ENCODE assay signal across 18 cellular contexts in the genomic region with DNA sequence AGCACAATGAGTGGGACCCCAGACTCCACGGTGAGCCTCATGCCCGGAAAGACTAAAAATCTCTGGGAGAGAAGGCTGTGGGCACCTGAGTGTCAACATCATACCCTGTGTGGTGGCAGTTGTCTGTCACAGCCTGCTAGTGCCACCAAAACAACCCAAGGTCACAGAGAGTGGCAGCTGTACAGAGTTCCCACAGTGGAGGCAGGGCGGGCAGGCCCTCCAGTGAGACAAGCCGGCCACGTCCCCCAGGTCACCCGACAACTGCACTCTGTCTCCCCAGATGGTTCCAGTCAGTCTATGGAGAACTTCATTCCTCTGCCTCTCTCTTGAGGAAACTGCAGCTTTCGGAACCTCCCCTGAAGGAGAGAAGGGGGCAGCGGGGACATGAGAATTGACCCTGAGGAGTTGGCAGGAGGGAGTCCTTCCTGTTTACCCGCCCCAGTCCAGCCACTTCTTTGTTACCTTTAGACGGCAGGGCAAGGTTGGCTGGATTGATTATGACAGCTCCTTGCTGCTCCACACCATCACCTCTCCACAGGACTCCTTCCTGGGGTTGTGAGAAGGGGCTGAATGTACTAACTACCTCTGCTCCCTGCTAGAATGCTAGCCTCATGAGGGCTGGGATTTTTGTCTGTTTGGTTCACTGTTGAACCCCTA. TPM values are rescaled to one million over a fixed set of nuclear protein-coding genes. Genes with fewer than 3 reads are reported as not detected.
DNase-seq lines count a peak whose midpoint lies in the region; ATAC-seq, FAIRE-seq and TF ChIP-seq lines count a peak whose summit lies in the region.
"Had no signal": no experiment of that assay in that cellular context is flagged by ENCODE, and none has a peak within 500 bp of the region (broad histone marks: within the 10 kb centered on the region; RNA-seq: fewer than 3 reads in every experiment).

No MANE protein-coding gene starts in this region.

- TF ChIP-seq RAD21 in HepG2 (CRISPR knock-in tag; IDR thresholded peaks at IDR 0.05) = no peak

- TF ChIP-seq POLR2A in body of pancreas (IDR thresholded peaks at IDR 0.05) = no peak
- no peak for TF ChIP-seq POLR2A in HepG2 (IDR thresholded peaks at IDR 0.05; ENCODE audit: insufficient read depth in 1 of 2, low read depth in 2 of 2, low read length in 2 of 2)

- H3K27ac ChIP-seq in body of pancreas (peak overlapping the region in 3 of 4 donors; percentile 38 to 57 (median 48)), HepG2 (ENCODE audit: extremely low read length, insufficient read depth, low read length) (no peak overlapping the region)
- H3K27ac ChIP-seq: BLaER1 had no signal

- intact Hi-C loops in body of pancreas (cut with DNase I) = no loop called here
- intact Hi-C loops in HepG2 (cut with micrococcal nuclease; ENCODE audit: unreplicated experiment) = no loop called here

- H3K27me3 ChIP-seq in body of pancreas (no peaks in the 10 kb centered on the region), HepG2 (ENCODE audit: control insufficient read depth in 1 of 2, insufficient read depth in 2 of 2, low read length in 2 of 2) (0 out of 5 replicates have a peak, but pooled peaks cover 0 to 1% of the 10 kb centered on the region in 2 experiments)
- H3K27me3 ChIP-seq: BLaER1 had no signal

- in situ Hi-C loops in HepG2 (cut with HindIII; ENCODE audit: extremely low pct_ligation_motif_present, low pct_unique_long_range_greater_than_20kb) = no loop called here

- no peak overlapping the region for H2AFZ ChIP-seq in HepG2 (ENCODE audit: low read length)

- DNase-seq in ELF-1 (ENCODE audit: low read depth, low spot score) = peak; percentile 50
- peak; percentile 44 to 76 (median 53) for DNase-seq in body of pancreas
- no peak for DNase-seq in HepG2 (ENCODE audit: low spot score)
- no peak for DNase-seq in NCI-H526 (lab: John Stamatoyannopoulos, UW)
- no peak for DNase-seq in occipital lobe (lab: John Stamatoyannopoulos, UW)
- no peak for DNase-seq in GM19240 (ENCODE audit: insufficient read length, low spot score)
- DNase-seq: 8988T; CD4-positive, alpha-beta memory T cell; DMS153; DMS79; GF-D8; H9; KG1 had no signal

- H3K4me2 ChIP-seq in HepG2 (ENCODE audit: low read depth, low read length) = peak overlapping the region; percentile 19; the same call in 1 of the 2 replicates
- H3K4me2 ChIP-seq: BLaER1 had no signal

- H3K9ac ChIP-seq in HepG2 (ENCODE audit: insufficient read depth, low read depth, low read length) = no peak overlapping the region
- H3K9ac ChIP-seq: BLaER1 had no signal

- no peaks in the 10 kb centered on the region for H3K36me3 ChIP-seq in body of pancreas (replicated peaks in 1 of 2; ENCODE audit: insufficient read depth in 1 of 2, low read depth in 2 of 2)
- H3K36me3 ChIP-seq in HepG2 (replicated peaks in 1 of 2; ENCODE audit: control insufficient read depth in 1 of 2, insufficient read depth in 2 of 2, low read length in 2 of 2) = no peaks in the 10 kb centered on the region
- H3K36me3 ChIP-seq: BLaER1 had no signal

- TF ChIP-seq EP300 in HepG2 (IDR thresholded peaks at IDR 0.05; ENCODE audit: low read depth in 2 of 2, low read length in 2 of 2) (no peak), HepG2 (CRISPR knock-in tag; IDR thresholded peaks at IDR 0.05; ENCODE audit: borderline replicate concordance) (no peak)

- H3K4me3 ChIP-seq in body of pancreas (no peak overlapping the region), HepG2 (replicated peaks in 1 of 3; ENCODE audit: insufficient read depth in 1 of 3, low read depth in 2 of 3, low read length in 3 of 3) (no peak overlapping the region)
- H3K4me3 ChIP-seq: BLaER1 had no signal

- BruUV-seq in HepG2 (replicated peaks; lab: Mats Ljungman, UMichigan) = no TSS peak

- ATAC-seq in body of pancreas (peak; percentile 79), HepG2 (peak; percentile 51; the same call in 2 of the 3 replicates)

- no peaks in the 10 kb centered on the region for H3K79me2 ChIP-seq in HepG2 (ENCODE audit: insufficient read depth, low read length)

- POLR2A ChIA-PET in HepG2 (lab: Yijun Ruan, JAX) = no interaction called here

- H3K9me3 ChIP-seq in body of pancreas = no peaks in the 10 kb centered on the region
- H3K9me3 ChIP-seq in HepG2 (ENCODE audit: low read length) = peaks cover 13% of the 10 kb centered on the region

- H4K20me1 ChIP-seq in HepG2 (ENCODE audit: insufficient read depth, low read length) = no peaks in the 10 kb centered on the region
- H4K20me1 ChIP-seq: BLaER1 had no signal

- no peak for TF ChIP-seq CTCF in body of pancreas (IDR thresholded peaks at IDR 0.05)
- no peak for TF ChIP-seq CTCF in HepG2 (CRISPR knock-in tag; IDR thresholded peaks at IDR 0.05)

- 28 to 36% methylated on average over 5 to 10 of the region's 10 CpGs for WGBS in body of pancreas, 2 donors
- 51% methylated on average over 6 of the region's 10 CpGs for WGBS in HepG2 (ENCODE audit: low lambda C conversion rate)

- peaks cover 17% of the 10 kb centered on the region for H3K4me1 ChIP-seq in body of pancreas
- peaks cover 55% of the 10 kb centered on the region for H3K4me1 ChIP-seq in HepG2 (ENCODE audit: insufficient read depth, low read length)

- CTCF ChIA-PET in HepG2 (lab: Yijun Ruan, JAX; ENCODE audit: low intra/inter-chr PET ratio, low total read pairs) = no interaction called here

- no peak for FAIRE-seq in HepG2 (lab: Jason Lieb, UNC)

RNA-seq across cellular contexts. Expression of a gene that starts 11.3 kb away (rescaled TPM):
- total RNA-seq in body of pancreas = not detected
- total RNA-seq in HepG2 (2016; rRNA removed; fragmentation: Illumina TruSeq; extraction: Trizol) = not detected in 2 replicates
- not detected in 2 replicates for total RNA-seq in HepG2 (2016; cell fraction: cytosol; rRNA removed; fragmentation: Illumina TruSeq; extraction: Trizol; ENCODE audit: low read depth)
- not detected in 2 replicates for total RNA-seq in HepG2 (2016; cell fraction: insoluble cytoplasmic fraction; rRNA removed; fragmentation: Illumina TruSeq; extraction: Trizol)
- total RNA-seq in HepG2 (2016; cell fraction: membrane; rRNA removed; fragmentation: Illumina TruSeq; extraction: Trizol) = not detected in 2 replicates
- total RNA-seq in HepG2 (2016; cell fraction: nucleus; rRNA removed; fragmentation: Illumina TruSeq; extraction: Trizol) = not detected in 2 replicates
- polyA plus RNA-seq in HepG2 (2011; rRNA removed) = not detected in 2 replicates
- polyA plus RNA-seq in HepG2 (2011; cell fraction: cytosol; rRNA removed) = not detected in 2 replicates
- not detected in 2 replicates for polyA plus RNA-seq in HepG2 (2011; cell fraction: nucleus; rRNA removed)
- not detected in 2 replicates for polyA plus RNA-seq in HepG2 (2012)
- polyA plus RNA-seq in HepG2 (2016; cell fraction: cytosol; fragmentation: Illumina TruSeq; extraction: Trizol; ENCODE audit: low read depth) = not detected in 2 replicates
- polyA plus RNA-seq in HepG2 (2016; cell fraction: insoluble cytoplasmic fraction; fragmentation: Illumina TruSeq; extraction: Trizol; ENCODE audit: low read depth) = not detected in 2 replicates
- not detected in 2 replicates for polyA plus RNA-seq in HepG2 (2016; cell fraction: membrane; fragmentation: Illumina TruSeq; extraction: Trizol; ENCODE audit: low read depth)
- polyA plus RNA-seq in HepG2 (2016; cell fraction: nucleus; fragmentation: Illumina TruSeq; extraction: Trizol; ENCODE audit: insufficient read depth, low read depth) = not detected in 2 replicates
- not detected in 2 replicates for polyA minus RNA-seq in HepG2 (2011; rRNA and poly(A)+ RNA removed; ENCODE audit: low replicate concordance)
- polyA minus RNA-seq in HepG2 (2011; cell fraction: cytosol; rRNA and poly(A)+ RNA removed) = not detected in 2 replicates
- not detected in 2 replicates for polyA minus RNA-seq in HepG2 (2011; cell fraction: nucleus; rRNA and poly(A)+ RNA removed)
- not detected for total RNA-seq in occipital lobe
- total RNA-seq: A673; CD4-positive, alpha-beta memory T cell; Daoy; H9 had no signal
- polyA plus RNA-seq: AG04450; CD14-positive monocyte; CD4-positive, alpha-beta memory T cell had no signal

RNA-seq across cellular contexts. Expression of a gene that starts 18.7 kb away (rescaled TPM):
- total RNA-seq in body of pancreas (1 to 10 TPM in 1 of 2 donors, not detected in 1; 3.3 TPM), HepG2 (2016; rRNA removed; fragmentation: Illumina TruSeq; extraction: Trizol) (0.13 TPM in 2 replicates), occipital lobe (not detected)
- total RNA-seq in HepG2 (2016; cell fraction: cytosol; rRNA removed; fragmentation: Illumina TruSeq; extraction: Trizol; ENCODE audit: low read depth) = not detected in 2 replicates
- 0.07 and 0.09 TPM in 2 replicates for total RNA-seq in HepG2 (2016; cell fraction: insoluble cytoplasmic fraction; rRNA removed; fragmentation: Illumina TruSeq; extraction: Trizol)
- total RNA-seq in HepG2 (2016; cell fraction: membrane; rRNA removed; fragmentation: Illumina TruSeq; extraction: Trizol) = not detected in 2 replicates
- 0.13 and 0.50 TPM in 2 replicates for total RNA-seq in HepG2 (2016; cell fraction: nucleus; rRNA removed; fragmentation: Illumina TruSeq; extraction: Trizol)
- polyA plus RNA-seq in HepG2 (2011; rRNA removed) = 0.12 and 0.14 TPM in 2 replicates
- 0.10 and 0.11 TPM in 2 replicates for polyA plus RNA-seq in HepG2 (2011; cell fraction: cytosol; rRNA removed)
- polyA plus RNA-seq in HepG2 (2011; cell fraction: nucleus; rRNA removed) = 0.71 and 0.73 TPM in 2 replicates
- 0.27 and 0.30 TPM in 2 replicates for polyA plus RNA-seq in HepG2 (2012)
- polyA plus RNA-seq in HepG2 (2016; cell fraction: cytosol; fragmentation: Illumina TruSeq; extraction: Trizol; ENCODE audit: low read depth) = not detected in 2 replicates
- polyA plus RNA-seq in HepG2 (2016; cell fraction: insoluble cytoplasmic fraction; fragmentation: Illumina TruSeq; extraction: Trizol; ENCODE audit: low read depth) = not detected in 2 replicates
- not detected in 2 replicates for polyA plus RNA-seq in HepG2 (2016; cell fraction: membrane; fragmentation: Illumina TruSeq; extraction: Trizol; ENCODE audit: low read depth)
- polyA plus RNA-seq in HepG2 (2016; cell fraction: nucleus; fragmentation: Illumina TruSeq; extraction: Trizol; ENCODE audit: insufficient read depth, low read depth) = 0.17 and 0.49 TPM in 2 replicates
- polyA minus RNA-seq in HepG2 (2011; rRNA and poly(A)+ RNA removed; ENCODE audit: low replicate concordance) = not detected in 2 replicates
- polyA minus RNA-seq in HepG2 (2011; cell fraction: cytosol; rRNA and poly(A)+ RNA removed) = 0.26 TPM in 1 of 2 replicates, not detected in the other
- polyA minus RNA-seq in HepG2 (2011; cell fraction: nucleus; rRNA and poly(A)+ RNA removed) = 0.26 and 0.75 TPM in 2 replicates
- total RNA-seq: CD4-positive, alpha-beta memory T cell; Daoy; H9 had no signal
- polyA plus RNA-seq: AG04450; CD4-positive, alpha-beta memory T cell had no signal

RNA-seq across cellular contexts. Expression of a gene that starts 33.7 kb away (rescaled TPM):
- total RNA-seq in body of pancreas = 1 to 10 TPM; 2.3 to 7.6 TPM
- 0.13 TPM in 1 of 2 replicates, not detected in the other for total RNA-seq in HepG2 (2016; rRNA removed; fragmentation: Illumina TruSeq; extraction: Trizol)
- not detected in 2 replicates for total RNA-seq in HepG2 (2016; cell fraction: cytosol; rRNA removed; fragmentation: Illumina TruSeq; extraction: Trizol; ENCODE audit: low read depth)
- total RNA-seq in HepG2 (2016; cell fraction: insoluble cytoplasmic fraction; rRNA removed; fragmentation: Illumina TruSeq; extraction: Trizol) = 0.12 and 0.15 TPM in 2 replicates
- 0.09 and 0.21 TPM in 2 replicates for total RNA-seq in HepG2 (2016; cell fraction: membrane; rRNA removed; fragmentation: Illumina TruSeq; extraction: Trizol)
- 0.34 TPM in 1 of 2 replicates, not detected in the other for total RNA-seq in HepG2 (2016; cell fraction: nucleus; rRNA removed; fragmentation: Illumina TruSeq; extraction: Trizol)
- 0.05 and 0.07 TPM in 2 replicates for polyA plus RNA-seq in HepG2 (2011; rRNA removed)
- polyA plus RNA-seq in HepG2 (2011; cell fraction: cytosol; rRNA removed) = 0.05 and 0.13 TPM in 2 replicates
- polyA plus RNA-seq in HepG2 (2011; cell fraction: nucleus; rRNA removed) = 0.05 and 0.19 TPM in 2 replicates
- polyA plus RNA-seq in HepG2 (2012) = 0.05 and 0.07 TPM in 2 replicates
- 0.03 TPM in 1 of 2 replicates, not detected in the other for polyA plus RNA-seq in HepG2 (2016; cell fraction: cytosol; fragmentation: Illumina TruSeq; extraction: Trizol; ENCODE audit: low read depth)
- polyA plus RNA-seq in HepG2 (2016; cell fraction: insoluble cytoplasmic fraction; fragmentation: Illumina TruSeq; extraction: Trizol; ENCODE audit: low read depth) = 0.19 and 0.32 TPM in 2 replicates
- polyA plus RNA-seq in HepG2 (2016; cell fraction: membrane; fragmentation: Illumina TruSeq; extraction: Trizol; ENCODE audit: low read depth) = 0.19 and 0.45 TPM in 2 replicates
- 0.23 TPM in 1 of 2 replicates, not detected in the other for polyA plus RNA-seq in HepG2 (2016; cell fraction: nucleus; fragmentation: Illumina TruSeq; extraction: Trizol; ENCODE audit: insufficient read depth, low read depth)
- 1.0 TPM in 1 of 2 replicates, not detected in the other for polyA minus RNA-seq in HepG2 (2011; rRNA and poly(A)+ RNA removed; ENCODE audit: low replicate concordance)
- polyA minus RNA-seq in HepG2 (2011; cell fraction: cytosol; rRNA and poly(A)+ RNA removed) = not detected in 2 replicates
- not detected in 2 replicates for polyA minus RNA-seq in HepG2 (2011; cell fraction: nucleus; rRNA and poly(A)+ RNA removed)
- 435 TPM for total RNA-seq in occipital lobe

RNA-seq across cellular contexts. Expression of a gene that starts 33.9 kb away (rescaled TPM):
- total RNA-seq in body of pancreas (not detected), HepG2 (2016; rRNA removed; fragmentation: Illumina TruSeq; extraction: Trizol) (0.09 and 0.27 TPM in 2 replicates), occipital lobe (not detected)
- total RNA-seq in HepG2 (2016; cell fraction: cytosol; rRNA removed; fragmentation: Illumina TruSeq; extraction: Trizol; ENCODE audit: low read depth) = not detected in 2 replicates
- 0.17 TPM in 1 of 2 replicates, not detected in the other for total RNA-seq in HepG2 (2016; cell fraction: insoluble cytoplasmic fraction; rRNA removed; fragmentation: Illumina TruSeq; extraction: Trizol)
- not detected in 2 replicates for total RNA-seq in HepG2 (2016; cell fraction: membrane; rRNA removed; fragmentation: Illumina TruSeq; extraction: Trizol)
- total RNA-seq in HepG2 (2016; cell fraction: nucleus; rRNA removed; fragmentation: Illumina TruSeq; extraction: Trizol) = 0.19 TPM in 2 replicates
- 0.13 and 0.15 TPM in 2 replicates for polyA plus RNA-seq in HepG2 (2011; rRNA removed)
- 0.07 and 0.12 TPM in 2 replicates for polyA plus RNA-seq in HepG2 (2011; cell fraction: cytosol; rRNA removed)
- 0.21 TPM in 2 replicates for polyA plus RNA-seq in HepG2 (2011; cell fraction: nucleus; rRNA removed)
- polyA plus RNA-seq in HepG2 (2012) = 0.16 and 0.19 TPM in 2 replicates
- polyA plus RNA-seq in HepG2 (2016; cell fraction: cytosol; fragmentation: Illumina TruSeq; extraction: Trizol; ENCODE audit: low read depth) = not detected in 2 replicates
- 0.12 and 0.16 TPM in 2 replicates for polyA plus RNA-seq in HepG2 (2016; cell fraction: insoluble cytoplasmic fraction; fragmentation: Illumina TruSeq; extraction: Trizol; ENCODE audit: low read depth)
- 0.16 TPM in 1 of 2 replicates, not detected in the other for polyA plus RNA-seq in HepG2 (2016; cell fraction: membrane; fragmentation: Illumina TruSeq; extraction: Trizol; ENCODE audit: low read depth)
- 0.33 and 0.40 TPM in 2 replicates for polyA plus RNA-seq in HepG2 (2016; cell fraction: nucleus; fragmentation: Illumina TruSeq; extraction: Trizol; ENCODE audit: insufficient read depth, low read depth)
- polyA minus RNA-seq in HepG2 (2011; rRNA and poly(A)+ RNA removed; ENCODE audit: low replicate concordance) = 0.10 TPM in 1 of 2 replicates, not detected in the other
- not detected in 2 replicates for polyA minus RNA-seq in HepG2 (2011; cell fraction: cytosol; rRNA and poly(A)+ RNA removed)
- polyA minus RNA-seq in HepG2 (2011; cell fraction: nucleus; rRNA and poly(A)+ RNA removed) = 0.25 and 0.39 TPM in 2 replicates
- total RNA-seq: CD4-positive, alpha-beta memory T cell; Daoy; H9 had no signal
- polyA plus RNA-seq: AG04450; CD14-positive monocyte; CD4-positive, alpha-beta memory T cell had no signal

Comparison
In these comparisons a context has a peak if more than half of its experiments do, and no peak if none do; other contexts are left out.
1. DNase-seq: peak in ELF-1 (single experiment) and body of pancreas (4 of 4); none in HepG2 (single experiment), NCI-H526 (0 of 2), occipital lobe (single experiment) and GM19240 (single experiment).
2. RNA of a gene that starts 33.7 kb away (total RNA-seq): 435 TPM in occipital lobe (single experiment); 2.3 to 7.6 TPM in body of pancreas and 0.09 to 0.34 TPM in HepG2; every median in the first group is over 10 times any median in the second.